19 cellular contexts compared by ENCODE assay signal in the genomic region with DNA sequence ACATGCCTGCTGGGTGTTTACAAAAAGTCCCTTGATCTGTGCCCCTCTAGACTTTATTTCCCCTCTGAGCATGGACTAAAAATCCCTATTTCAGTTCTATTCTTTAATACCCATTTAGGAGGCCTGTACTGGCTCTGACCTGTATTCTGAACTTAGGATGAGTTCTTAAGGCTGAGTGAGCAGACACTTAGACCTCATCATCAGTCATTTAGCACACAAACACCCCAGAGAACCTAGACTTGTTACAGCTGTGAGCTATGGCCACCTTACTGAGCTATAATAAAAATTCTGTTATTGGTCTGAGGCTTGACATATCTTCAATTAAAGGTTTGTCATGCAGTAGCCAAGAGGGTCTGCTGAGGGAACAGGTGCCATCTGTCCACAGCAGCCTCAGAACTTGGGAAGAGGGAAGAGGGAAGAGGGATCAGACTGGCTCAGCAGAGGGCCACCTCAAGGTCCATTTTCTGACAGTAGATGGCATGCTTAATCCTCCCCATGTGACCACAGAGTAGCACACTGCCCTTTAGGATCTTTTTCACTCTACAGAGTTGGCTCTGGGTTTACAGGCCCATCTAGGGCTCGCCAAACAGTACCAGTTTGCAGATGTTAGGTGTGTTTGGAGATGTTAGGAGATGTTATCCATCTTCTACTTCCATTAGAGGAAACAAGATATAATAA. TPM values are rescaled to one million over a fixed set of nuclear protein-coding genes. Genes with fewer than 3 reads are reported as not detected.
DNase-seq lines count a peak whose midpoint lies in the region; ATAC-seq and TF ChIP-seq lines count a peak whose summit lies in the region.
"Had no signal": no experiment of that assay in that cellular context is flagged by ENCODE, and none has a peak within 500 bp of the region (broad histone marks: within the 10 kb centered on the region; RNA-seq: fewer than 3 reads in every experiment).

No MANE protein-coding gene starts in this region.

- no peaks in the 10 kb centered on the region; the same call in none of the 2 replicates for H3K36me3 ChIP-seq in WERI-Rb-1
- H3K36me3 ChIP-seq in right lobe of liver: peaks cover 1 to 11% (median 5%) of the 10 kb centered on the region in 4 donors
- peaks cover 3% of the 10 kb centered on the region for H3K36me3 ChIP-seq in thoracic aorta

- H3K9me3 ChIP-seq in WERI-Rb-1 (ENCODE audit: severe bottlenecking) (no peaks in the 10 kb centered on the region), right lobe of liver (no peaks in the 10 kb centered on the region), thoracic aorta (no peaks in the 10 kb centered on the region)
- H3K9me3 ChIP-seq: pancreas, SK-N-SH, transverse colon had no signal

- H3K27ac ChIP-seq in WERI-Rb-1 (no peak overlapping the region), right lobe of liver (no peak overlapping the region), thoracic aorta (peak overlapping the region; percentile 26 to 62)
- H3K27ac ChIP-seq: cardiac muscle cell, pancreas had no signal

- TF ChIP-seq CTCF in WERI-Rb-1 (IDR thresholded peaks at IDR 0.05; ENCODE audit: low read depth, low read length): peak; percentile 2; the same call in 1 of the 2 replicates
- TF ChIP-seq CTCF in right lobe of liver (IDR thresholded peaks at IDR 0.05): no peak
- no peak for TF ChIP-seq CTCF in thoracic aorta (IDR thresholded peaks at IDR 0.05)

- H3K27me3 ChIP-seq in WERI-Rb-1 (ENCODE audit: insufficient read depth, low read depth, severe bottlenecking) (no peaks in the 10 kb centered on the region), right lobe of liver (no peaks in the 10 kb centered on the region), thoracic aorta (replicated peaks; ENCODE audit: insufficient read depth) (no peaks in the 10 kb centered on the region)
- H3K27me3 ChIP-seq: cardiac muscle cell, pancreas, transverse colon had no signal

- no peak for TF ChIP-seq POLR2A in right lobe of liver (IDR thresholded peaks at IDR 0.05)

- H3K4me1 ChIP-seq in right lobe of liver: peaks cover 0 to 12% (median 0%) of the 10 kb centered on the region in 4 donors
- peaks cover 40 to 70% of the 10 kb centered on the region in 2 donors for H3K4me1 ChIP-seq in thoracic aorta (ENCODE audit: control insufficient read depth in 1 of 2, low read depth in 2 of 2)
- H3K4me1 ChIP-seq: pancreas had no signal

- intact Hi-C loops in Right ventricle myocardium inferior (cut with DNase I): no loop called here
- intact Hi-C loops in cardiac septum (cut with DNase I): loop anchor here (2.0 kb wide), 1 partner anchor 20 kb away; no protein-coding TSS in a partner anchor
- intact Hi-C loops in right lobe of liver (cut with DNase I): no loop called here

- peak; percentile 30 for ATAC-seq in Right ventricle myocardium inferior
- peak in 3 of 4 donors; percentile 25 to 47 (median 28) for ATAC-seq in right lobe of liver
- no peak for ATAC-seq in thoracic aorta (ENCODE audit: insufficient number of reproducible peaks, low FRiP score, low read depth)

- WGBS in right lobe of liver (ENCODE audit: insufficient coverage, low coverage, low lambda C conversion rate, missing lambda C conversion rate): 100% methylated on average over 1 of the region's 1 CpG

- H3K4me3 ChIP-seq in WERI-Rb-1 (ENCODE audit: low read depth, low read length) (no peak overlapping the region), right lobe of liver (no peak overlapping the region), thoracic aorta (no peak overlapping the region)
- H3K4me3 ChIP-seq: cardiac muscle cell, pancreas, smooth muscle cell, transverse colon had no signal

- DNase-seq in Right ventricle myocardium inferior (ENCODE audit: missing footprints) (no peak), cardiac septum (ENCODE audit: low spot score) (no peak), WERI-Rb-1 (peak; percentile 13), right lobe of liver (no peak), thoracic aorta (ENCODE audit: low spot score) (no peak), NCI-H146 treated with DMSO at 0.1 percent for 48 hours (lab: John Stamatoyannopoulos, UW; ENCODE audit: unreplicated experiment) (no peak), NCI-H526 (lab: John Stamatoyannopoulos, UW) (no peak), RPMI8226 (no peak)
- DNase-seq: activated naive CD8-positive, alpha-beta T cell treated with anti-CD3 and anti-CD28 coated beads, Interleukin-2, amount 10 ng/mL, durations not matched to agents 7 days and 5 days; AML-193; H7; hypothalamus; NCI-H1694; NCI-H446 treated with DMSO at 0.1 percent for 48 hours; pancreas; SK-N-SH; transverse colon had no signal

RNA-seq across cellular contexts. Expression of gene RRM1, which starts 30.2 kb away (rescaled TPM):
- 25.3 TPM for total RNA-seq in Right ventricle myocardium inferior
- total RNA-seq in cardiac septum: 33.9 TPM
- total RNA-seq in right lobe of liver: 10 to 100 TPM; 14.0 to 24.3 (median 16.7) TPM
- total RNA-seq in thoracic aorta: 10 to 100 TPM; 43.3 to 55.1 TPM

Comparison
In these comparisons a context has a peak if more than half of its experiments do, and no peak if none do; other contexts are left out.
1. H3K27ac ChIP-seq: peak in thoracic aorta (2 of 2); none in WERI-Rb-1 (single experiment) and right lobe of liver (0 of 3).